ENCODE assay signal across 24 cellular contexts in the genomic region with DNA sequence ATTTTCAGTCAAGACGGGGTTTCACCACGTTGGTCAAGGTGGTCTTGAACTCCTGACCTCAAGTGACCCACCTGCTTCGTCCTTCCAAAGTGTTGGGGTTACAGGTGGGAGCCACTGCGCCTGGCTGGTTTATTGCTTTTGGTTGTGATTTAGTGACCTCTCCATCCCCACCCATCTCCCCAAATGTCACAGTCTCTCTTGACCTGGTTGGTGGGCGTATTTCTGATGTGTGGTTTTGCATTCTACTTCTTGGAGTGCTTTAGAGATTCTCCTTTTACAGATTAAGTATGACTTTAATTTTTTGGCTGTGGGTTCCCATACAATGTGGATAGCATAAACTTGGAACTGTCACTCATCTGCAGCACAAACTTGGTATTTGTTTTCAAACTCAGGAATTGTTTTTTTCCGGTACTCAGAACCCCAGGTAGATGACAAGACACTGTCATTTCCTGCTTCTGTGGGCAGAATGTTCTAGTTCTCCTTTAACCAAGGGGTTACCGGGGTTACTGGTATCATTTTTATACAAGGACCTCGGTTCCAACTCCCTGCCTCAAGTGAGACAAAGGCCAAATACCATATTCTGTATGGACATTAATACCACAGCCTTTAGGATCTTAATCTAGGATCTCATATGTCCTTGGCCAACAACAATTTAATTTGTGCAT. TPM values are rescaled to one million over a fixed set of nuclear protein-coding genes. Genes with fewer than 3 reads are reported as not detected.
"Had no signal": no experiment of that assay in that cellular context is flagged by ENCODE, and none has a peak within 500 bp of the region (broad histone marks: within the 10 kb centered on the region; RNA-seq: fewer than 3 reads in every experiment).

No MANE protein-coding gene starts in this region.

- H3K9me3 ChIP-seq: spleen, suprapubic skin, transverse colon, uterus had no signal

- DNase-seq: activated CD4-positive, alpha-beta memory T cell treated with anti-CD3 and anti-CD28 coated beads, Interleukin-2, amount 10 ng/mL, durations not matched to agents 7 days and 5 days; activated CD4-positive, alpha-beta T cell treated with anti-CD3 and anti-CD28 coated beads for 4 hours; activated CD8-positive, alpha-beta memory T cell treated with anti-CD3 and anti-CD28 coated beads, Interleukin-2, amount 10 ng/mL, durations not matched to agents 7 days and 5 days; activated naive CD4-positive, alpha-beta T cell; activated naive CD8-positive, alpha-beta T cell treated with anti-CD3 and anti-CD28 coated beads for 36 hours; amniotic stem cell; dorsolateral prefrontal cortex; endodermal cell; foreskin keratinocyte; glutamatergic neuron; kidney; nucleus accumbens; spleen; stimulated activated naive CD8-positive, alpha-beta T cell treated with anti-CD3 and anti-CD28 coated beads, Interleukin-15, amount 100 ng/mL, for 72 hours; transverse colon; uterus had no signal

- H3K27me3 Mint-ChIP-seq: activated CD4-positive, alpha-beta memory T cell treated with anti-CD3 and anti-CD28 coated beads, Interleukin-2, amount 10 ng/mL, durations not matched to agents 7 days and 5 days; activated naive CD8-positive, alpha-beta T cell treated with anti-CD3 and anti-CD28 coated beads for 36 hours; stimulated activated naive CD8-positive, alpha-beta T cell treated with anti-CD3 and anti-CD28 coated beads, Interleukin-15, amount 100 ng/mL, for 72 hours had no signal

- H3K4me3 Mint-ChIP-seq: activated CD4-positive, alpha-beta memory T cell treated with anti-CD3 and anti-CD28 coated beads, Interleukin-2, amount 10 ng/mL, durations not matched to agents 7 days and 5 days; activated CD8-positive, alpha-beta memory T cell treated with anti-CD3 and anti-CD28 coated beads, Interleukin-2, amount 10 ng/mL, durations not matched to agents 7 days and 5 days; activated naive CD8-positive, alpha-beta T cell treated with anti-CD3 and anti-CD28 coated beads for 36 hours; endodermal cell; nephron; stimulated activated naive CD8-positive, alpha-beta T cell treated with anti-CD3 and anti-CD28 coated beads, Interleukin-15, amount 100 ng/mL, for 72 hours; WTC11 had no signal

- H3K27me3 ChIP-seq: cardiac muscle cell, spleen, suprapubic skin, transverse colon, uterus had no signal

- H3K36me3 ChIP-seq: cardiac muscle cell, suprapubic skin, transverse colon, uterus had no signal

- H3K27ac Mint-ChIP-seq: activated CD4-positive, alpha-beta memory T cell treated with anti-CD3 and anti-CD28 coated beads, Interleukin-2, amount 10 ng/mL, durations not matched to agents 7 days and 5 days; activated CD8-positive, alpha-beta memory T cell treated with anti-CD3 and anti-CD28 coated beads, Interleukin-2, amount 10 ng/mL, durations not matched to agents 7 days and 5 days; activated naive CD8-positive, alpha-beta T cell treated with anti-CD3 and anti-CD28 coated beads for 36 hours; endodermal cell; nephron; stimulated activated naive CD8-positive, alpha-beta T cell treated with anti-CD3 and anti-CD28 coated beads, Interleukin-15, amount 100 ng/mL, for 72 hours; WTC11 had no signal

- ATAC-seq: activated CD8-positive, alpha-beta memory T cell treated with anti-CD3 and anti-CD28 coated beads, Interleukin-2, amount 10 ng/mL, durations not matched to agents 7 days and 5 days; foreskin keratinocyte; left lobe of liver; stimulated activated naive CD8-positive, alpha-beta T cell treated with anti-CD3 and anti-CD28 coated beads, Interleukin-15, amount 100 ng/mL, for 72 hours; WTC11 had no signal

- H3K4me3 ChIP-seq: cardiac muscle cell, dorsolateral prefrontal cortex, lung, spleen, suprapubic skin, transverse colon, uterus had no signal

- H3K9me3 Mint-ChIP-seq: activated CD4-positive, alpha-beta memory T cell treated with anti-CD3 and anti-CD28 coated beads, Interleukin-2, amount 10 ng/mL, durations not matched to agents 7 days and 5 days; activated naive CD8-positive, alpha-beta T cell treated with anti-CD3 and anti-CD28 coated beads for 36 hours; endodermal cell; stimulated activated naive CD8-positive, alpha-beta T cell treated with anti-CD3 and anti-CD28 coated beads, Interleukin-15, amount 100 ng/mL, for 72 hours had no signal

- H3K4me1 ChIP-seq: foreskin keratinocyte, spleen, suprapubic skin, transverse colon, uterus had no signal

- H3K27ac ChIP-seq: cardiac muscle cell, dorsolateral prefrontal cortex, foreskin keratinocyte, spleen, suprapubic skin, transverse colon, uterus had no signal

- H3K4me1 Mint-ChIP-seq: activated CD8-positive, alpha-beta memory T cell treated with anti-CD3 and anti-CD28 coated beads, Interleukin-2, amount 10 ng/mL, durations not matched to agents 7 days and 5 days; activated naive CD8-positive, alpha-beta T cell treated with anti-CD3 and anti-CD28 coated beads for 36 hours; endodermal cell; WTC11 had no signal

- H3K36me3 Mint-ChIP-seq: activated CD8-positive, alpha-beta memory T cell treated with anti-CD3 and anti-CD28 coated beads, Interleukin-2, amount 10 ng/mL, durations not matched to agents 7 days and 5 days; activated naive CD8-positive, alpha-beta T cell treated with anti-CD3 and anti-CD28 coated beads for 36 hours; WTC11 had no signal

RNA-seq across cellular contexts. Expression of a gene that starts 50.5 kb away (rescaled TPM):
- total RNA-seq: activated CD4-positive, alpha-beta memory T cell treated with anti-CD3 and anti-CD28 coated beads, Interleukin-2, amount 10 ng/mL, durations not matched to agents 7 days and 5 days; epithelial cell of proximal tubule; fibroblast of lung had no signal
- polyA plus RNA-seq: foreskin keratinocyte had no signal
